In genomic region chr12:56334490-56334793, GRCh38 we compare ENCODE assay signal across 8 cellular contexts. TPM values are rescaled to one million over a fixed set of nuclear protein-coding genes. Genes with fewer than 3 reads are reported as not detected.
DNase-seq lines count a peak whose midpoint lies in the region; ATAC-seq and TF ChIP-seq lines count a peak whose summit lies in the region.

No MANE protein-coding gene starts in this region.

- intact Hi-C loops in activated B cell treated with CpG ODN at 0.5 μM for 24 hours (cut with micrococcal nuclease): loop anchor here (1.0 to 10.0 kb wide), 5 partner anchors 18 to 300 kb away; partner anchors contain the start of genes BAZ2A, STAT2 and ZC3H10

- H3K9ac ChIP-seq in GM23248: peak overlapping the region; percentile 92

- 0 out of 2 replicates have a peak, but pooled peaks cover 6% of the 10 kb centered on the region for H3K4me1 ChIP-seq in GM23248 (ENCODE audit: insufficient read depth)

- in situ Hi-C loops in GM23248 (cut with MboI) (no loop called here), GM13976 (cut with MboI; ENCODE audit: low sequenced_read_pairs, unreplicated experiment) (no loop called here)

- ATAC-seq in activated B cell treated with CpG ODN at 0.5 μM for 24 hours (ENCODE audit: low read depth): no peak
- ATAC-seq in HG02973 (IDR thresholded peaks at IDR 0.05; ENCODE audit: unreplicated experiment): no peak

- H3K4me3 ChIP-seq in GM23248 (peak overlapping the region; percentile 77), skin epidermis (peak overlapping the region; percentile 38 to 58 (median 48))

- no peaks in the 10 kb centered on the region for H4K20me1 ChIP-seq in GM23248 (ENCODE audit: insufficient read depth)

- H3K79me2 ChIP-seq in GM23248 (ENCODE audit: insufficient read depth): no peaks in the 10 kb centered on the region

- POLR2A ChIA-PET in activated B cell treated with CpG ODN at 0.5 μM for 24 hours (lab: Charles Lee): interaction anchor here (0.6 to 4.8 kb wide), 14 partner anchors 18 to 216 kb away, joined by 3 to 61 read pairs (median 6); partner anchors contain the start of genes CNPY2, COQ10A, SMARCC2 and STAT2

- 7% methylated on average over 6 of the region's 6 CpGs for WGBS in GM23248 (ENCODE audit: low coverage in 1 of 2, low lambda C conversion rate in 2 of 2, missing lambda C conversion rate in 2 of 2), 2 experiments

- H3K9me2 ChIP-seq in GM23248 (ENCODE audit: insufficient read depth): no peaks in the 10 kb centered on the region

- peak; percentile 23 for DNase-seq in GM23248
- no peak for DNase-seq in activated B cell treated with CpG ODN at 0.5 μM for 24 hours
- DNase-seq in hepatic stellate cell (ENCODE audit: low spot score): peak; percentile 22
- DNase-seq in GM13976 (ENCODE audit: low spot score): no peak
- DNase-seq in NCI-H187 treated with DMSO at 0.1 percent for 48 hours (lab: John Stamatoyannopoulos, UW): no peak
- DNase-seq in NCI-H446 treated with DMSO at 0.1 percent for 48 hours (lab: John Stamatoyannopoulos, UW): no peak

- H3K4me2 ChIP-seq in GM23248 (ENCODE audit: unreplicated experiment): peak overlapping the region; percentile 88

- H3F3A ChIP-seq in GM23248 (ENCODE audit: insufficient read depth): 0 out of 2 replicates have a peak, but pooled peaks cover 9% of the 10 kb centered on the region

- peak overlapping the region; percentile 100 for H3K27ac Mint-ChIP-seq in activated B cell treated with CpG ODN at 0.5 μM for 24 hours

- H3K27me3 ChIP-seq in GM23248 (replicated peaks; ENCODE audit: insufficient read depth): no peaks in the 10 kb centered on the region

- peak overlapping the region; percentile 92 for H2AFZ ChIP-seq in GM23248

- H3K9me3 Mint-ChIP-seq in activated B cell treated with CpG ODN at 0.5 μM for 24 hours: no peaks in the 10 kb centered on the region

- H3K27ac ChIP-seq in GM23248 (peak overlapping the region; percentile 94), skin epidermis (peak overlapping the region; percentile 68 to 97 (median 92))

- peaks cover 16% of the 10 kb centered on the region for H3K36me3 Mint-ChIP-seq in activated B cell treated with CpG ODN at 0.5 μM for 24 hours (ENCODE audit: low read depth)

- H3K27me3 Mint-ChIP-seq in activated B cell treated with CpG ODN at 0.5 μM for 24 hours: no peaks in the 10 kb centered on the region

- H3K9me3 ChIP-seq in GM23248 (ENCODE audit: low read depth): no peaks in the 10 kb centered on the region

- TF ChIP-seq CTCF in activated B cell treated with CpG ODN at 0.5 μM for 24 hours (IDR thresholded peaks at IDR 0.05): no peak
- no peak for TF ChIP-seq CTCF in GM13976 (IDR thresholded peaks at IDR 0.05; ENCODE audit: borderline replicate concordance, control extremely low read depth, extremely low read depth, insufficient read depth, missing control alignments)

- no peaks in the 10 kb centered on the region for H3K36me3 ChIP-seq in GM23248 (ENCODE audit: low read depth)

- peaks cover 51% of the 10 kb centered on the region for H3K4me1 Mint-ChIP-seq in activated B cell treated with CpG ODN at 0.5 μM for 24 hours

- CTCF ChIA-PET in activated B cell treated with CpG ODN at 0.5 μM for 24 hours (lab: Charles Lee): interaction anchor here (1.0 kb wide), 2 partner anchors 114 to 129 kb away, joined by 3 to 4 read pairs; partner anchors contain the start of gene TIMELESS

- peak overlapping the region; percentile 96 for H3K4me3 Mint-ChIP-seq in activated B cell treated with CpG ODN at 0.5 μM for 24 hours

RNA-seq across cellular contexts. Expression of gene PAN2, which starts 0.6 kb away (rescaled TPM):
- 20.2 and 22.1 TPM in 2 replicates for total RNA-seq in GM23248 (2014; rRNA removed; shearing (Covaris generic))
- polyA plus RNA-seq in GM23248 (2016; fragmentation: Nextera tagmentation; extraction: Ambion mirVana): 7.2 and 9.1 TPM in 2 replicates
- 86.3 and 98.9 TPM in 2 replicates for total RNA-seq in activated B cell treated with CpG ODN at 0.5 μM for 24 hours

RNA-seq across cellular contexts. Expression of gene IL23A, which starts 4.2 kb away (rescaled TPM):
- not detected in 2 replicates for total RNA-seq in GM23248 (2014; rRNA removed; shearing (Covaris generic))
- polyA plus RNA-seq in GM23248 (2016; fragmentation: Nextera tagmentation; extraction: Ambion mirVana): 0.19 and 0.31 TPM in 2 replicates
- 5.6 and 7.2 TPM in 2 replicates for total RNA-seq in activated B cell treated with CpG ODN at 0.5 μM for 24 hours

RNA-seq across cellular contexts. Expression of gene CNPY2, which starts 18.7 kb away (rescaled TPM):
- 89.9 and 97.5 TPM in 2 replicates for total RNA-seq in GM23248 (2014; rRNA removed; shearing (Covaris generic))
- polyA plus RNA-seq in GM23248 (2016; fragmentation: Nextera tagmentation; extraction: Ambion mirVana): 248 and 253 TPM in 2 replicates
- 72.1 and 98.8 TPM in 2 replicates for total RNA-seq in activated B cell treated with CpG ODN at 0.5 μM for 24 hours

RNA-seq across cellular contexts. Expression of gene STAT2, which starts 25.5 kb away (rescaled TPM):
- 208 and 220 TPM in 2 replicates for total RNA-seq in GM23248 (2014; rRNA removed; shearing (Covaris generic))
- polyA plus RNA-seq in GM23248 (2016; fragmentation: Nextera tagmentation; extraction: Ambion mirVana): 104 and 109 TPM in 2 replicates
- 159 and 177 TPM in 2 replicates for total RNA-seq in activated B cell treated with CpG ODN at 0.5 μM for 24 hours

RNA-seq across cellular contexts. Expression of gene APOF, which starts 28.2 kb away (rescaled TPM):
- total RNA-seq in GM23248 (2014; rRNA removed; shearing (Covaris generic)): not detected in 2 replicates
- polyA plus RNA-seq in GM23248 (2016; fragmentation: Nextera tagmentation; extraction: Ambion mirVana): not detected in 2 replicates
- total RNA-seq in activated B cell treated with CpG ODN at 0.5 μM for 24 hours: not detected in 2 replicates

Comparison
In these comparisons a context has a peak if more than half of its experiments do, and no peak if none do; other contexts are left out.
1. DNase-seq: peak in GM23248 (single experiment) and hepatic stellate cell (single experiment); none in activated B cell treated with CpG ODN at 0.5 μM for 24 hours (single experiment), GM13976 (single experiment), NCI-H187 treated with DMSO at 0.1 percent for 48 hours (single experiment) and NCI-H446 treated with DMSO at 0.1 percent for 48 hours (single experiment).